ENCODE assay signal across 1 cellular context in the genomic region with DNA sequence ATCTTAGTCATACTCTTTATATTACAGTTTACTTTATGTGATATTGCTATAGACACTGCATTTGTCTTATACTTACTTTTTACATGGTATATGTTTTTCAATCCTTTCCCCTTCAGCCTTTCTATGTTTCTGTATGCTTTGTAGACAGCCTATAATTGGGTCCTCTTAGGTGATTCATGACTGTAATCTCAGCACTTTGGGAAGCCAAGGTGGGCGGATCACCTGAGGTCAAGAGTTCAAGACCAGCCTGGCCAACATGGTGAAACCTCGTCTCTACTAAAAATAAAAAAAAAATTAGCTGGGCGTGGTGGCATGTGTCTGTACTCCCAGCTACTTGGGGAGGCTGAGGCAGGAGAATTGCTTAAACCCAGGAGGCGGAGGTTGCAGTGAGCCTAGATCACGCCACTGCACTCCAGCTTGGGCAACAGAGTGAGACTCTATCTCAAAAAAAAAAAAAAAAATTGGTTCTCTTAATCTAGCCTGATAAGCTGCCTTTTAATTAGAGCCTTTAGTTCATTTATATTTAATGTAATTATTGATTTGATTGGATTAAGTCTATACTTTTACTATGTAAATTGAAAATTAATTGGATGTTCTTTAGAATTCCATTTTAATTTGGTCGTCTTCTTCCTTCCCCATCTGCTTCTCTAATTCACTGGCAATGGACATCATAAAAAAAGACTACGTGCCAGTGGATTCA. TPM values are rescaled to one million over a fixed set of nuclear protein-coding genes. Genes with fewer than 3 reads are reported as not detected.
"Had no signal": no experiment of that assay in that cellular context is flagged by ENCODE, and none has a peak within 500 bp of the region (broad histone marks: within the 10 kb centered on the region; RNA-seq: fewer than 3 reads in every experiment).

No MANE protein-coding gene starts in this region.

RNA-seq across cellular contexts. Expression of gene BACE1, which starts 51.3 kb away (rescaled TPM):
- polyA plus RNA-seq: IgD-negative memory B cell had no signal
